In the genomic region with DNA sequence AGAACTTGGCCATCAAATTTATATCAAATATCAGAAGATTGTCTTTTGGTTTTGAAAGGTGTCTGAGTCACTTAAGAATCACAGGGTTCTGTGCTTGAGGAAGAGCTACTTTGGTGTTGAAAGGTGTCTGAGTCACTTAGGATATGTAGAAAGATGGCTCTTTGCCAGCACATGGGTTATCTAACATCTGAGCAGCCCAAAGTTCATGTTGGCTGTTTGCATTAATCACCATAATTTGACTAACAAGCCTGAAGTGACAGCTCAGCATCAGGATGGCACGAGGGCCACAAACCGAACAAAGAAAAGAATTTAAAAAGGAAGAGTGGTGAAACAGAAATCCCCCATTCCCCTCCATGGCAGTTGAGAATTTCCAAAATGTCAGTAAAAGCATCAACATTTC, we compare ENCODE assay signal across 1 cellular context.
TF ChIP-seq lines count a peak whose summit lies in the region.

No MANE protein-coding gene starts in this region.

TF ChIP-seq in IMR-90, 13 proteins besides CTCF, POLR2A, EP300 and RAD21 (continued from another document):
- TF ChIP-seq, protein P1, sequence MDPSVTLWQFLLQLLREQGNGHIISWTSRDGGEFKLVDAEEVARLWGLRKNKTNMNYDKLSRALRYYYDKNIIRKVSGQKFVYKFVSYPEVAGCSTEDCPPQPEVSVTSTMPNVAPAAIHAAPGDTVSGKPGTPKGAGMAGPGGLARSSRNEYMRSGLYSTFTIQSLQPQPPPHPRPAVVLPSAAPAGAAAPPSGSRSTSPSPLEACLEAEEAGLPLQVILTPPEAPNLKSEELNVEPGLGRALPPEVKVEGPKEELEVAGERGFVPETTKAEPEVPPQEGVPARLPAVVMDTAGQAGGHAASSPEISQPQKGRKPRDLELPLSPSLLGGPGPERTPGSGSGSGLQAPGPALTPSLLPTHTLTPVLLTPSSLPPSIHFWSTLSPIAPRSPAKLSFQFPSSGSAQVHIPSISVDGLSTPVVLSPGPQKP (IDR thresholded peaks at IDR 0.05; ENCODE audit: borderline replicate concordance, low read depth, low read length): no peak
- TF ChIP-seq MAFK (IDR thresholded peaks at IDR 0.05; ENCODE audit: low read depth, low read length): no peak
- TF ChIP-seq NFE2L2 (IDR thresholded peaks at IDR 0.05; ENCODE audit: low read depth, low read length): no peak
